In the genomic region with DNA sequence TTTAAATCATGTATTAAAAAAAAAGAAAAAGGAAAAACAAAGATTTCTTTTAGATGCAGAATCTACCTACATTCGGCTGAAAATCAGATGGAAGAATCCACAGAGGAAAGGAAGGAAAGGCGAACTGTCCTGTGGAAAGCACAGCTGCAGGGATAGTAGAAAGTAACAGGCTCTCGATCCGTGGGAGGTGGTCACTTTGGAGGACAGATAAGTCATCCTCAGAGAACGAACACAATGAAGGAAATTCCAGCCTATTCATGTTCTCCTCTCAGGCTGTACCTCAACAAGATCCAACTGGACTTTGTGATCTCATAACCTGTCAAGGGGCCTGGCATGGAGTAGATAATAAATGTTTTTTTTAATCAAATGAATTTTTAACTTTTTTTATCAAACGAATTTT, we compare ENCODE assay signal across 14 cellular contexts.
DNase-seq lines count a peak whose midpoint lies in the region; ATAC-seq, FAIRE-seq and TF ChIP-seq lines count a peak whose summit lies in the region.
"Had no signal": no experiment of that assay in that cellular context is flagged by ENCODE, and none has a peak within 500 bp of the region (broad histone marks: within the 10 kb centered on the region; RNA-seq: fewer than 3 reads in every experiment).

No MANE protein-coding gene starts in this region.

- no peak overlapping the region for H2AK5ac ChIP-seq in trophoblast cell (ENCODE audit: low read length)

- H3K27me3 Mint-ChIP-seq in activated T-cell treated with anti-CD3 and anti-CD28 coated beads, Interleukin-2, amount 50 U/mL, for 4 hours (ENCODE audit: low read depth), result peaks cover 3% of the 10 kb centered on the region

- H3K9me3 ChIP-seq in trophoblast cell (ENCODE audit: insufficient read depth, low read depth, low read length), result peaks cover 1% of the 10 kb centered on the region
- no peaks in the 10 kb centered on the region for H3K9me3 ChIP-seq in gastroesophageal sphincter
- H3K9me3 ChIP-seq: MG63, right atrium auricular region had no signal

- peaks cover 4% of the 10 kb centered on the region for H3K79me2 ChIP-seq in trophoblast cell (ENCODE audit: control insufficient read depth, insufficient read depth, low read length, poor library complexity)

- DNase-seq in H54 (ENCODE audit: insufficient read length, low spot score) (no peak), fibroblast of villous mesenchyme (ENCODE audit: low read depth) (peak; percentile 48), trophoblast cell (peak; percentile 43 to 73), KG1 (lab: John Stamatoyannopoulos, UW) (no peak), sciatic nerve (ENCODE audit: low spot score) (no peak)
- no peak for DNase-seq in activated T-cell treated with anti-CD3 and anti-CD28 coated beads, Interleukin-2, amount 50 U/mL, for 4 hours
- DNase-seq: activated naive CD4-positive, alpha-beta T cell treated with anti-CD3 and anti-CD28 coated beads, Interleukin-2, amount 50 U/mL, for 16 hours; MG63; SIG-M5; stimulated activated naive CD4-positive, alpha-beta T cell had no signal

- peaks cover 16% of the 10 kb centered on the region for H3K79me1 ChIP-seq in trophoblast cell (ENCODE audit: low read length)

- H3K27ac ChIP-seq in trophoblast cell (ENCODE audit: low read depth, low read length) (peak overlapping the region; percentile 53), gastroesophageal sphincter (peak overlapping the region in 1 of 4 donors; percentile 20)
- H3K27ac ChIP-seq: right atrium auricular region had no signal

- peaks cover 9 to 24% of the 10 kb centered on the region in 2 experiments for H3K4me1 ChIP-seq in trophoblast cell (ENCODE audit: control insufficient read depth in 1 of 2, insufficient read depth in 2 of 2, low read length in 2 of 2)
- H3K4me1 ChIP-seq in gastroesophageal sphincter, result peaks cover 0 to 12% (median 0%) of the 10 kb centered on the region in 3 donors
- H3K4me1 ChIP-seq: right atrium auricular region had no signal

- H3K27me3 ChIP-seq in trophoblast cell (ENCODE audit: insufficient read depth, low read length) (no peaks in the 10 kb centered on the region), gastroesophageal sphincter (no peaks in the 10 kb centered on the region)
- H3K27me3 ChIP-seq: MG63, right atrium auricular region had no signal

- H3K4me3 Mint-ChIP-seq in activated T-cell treated with anti-CD3 and anti-CD28 coated beads, Interleukin-2, amount 50 U/mL, for 4 hours, result no peak overlapping the region
- H3K4me3 Mint-ChIP-seq: CD14-positive monocyte had no signal

- no peak overlapping the region for H4K91ac ChIP-seq in trophoblast cell (ENCODE audit: low read depth, low read length)

- no peak overlapping the region for H4K8ac ChIP-seq in trophoblast cell (ENCODE audit: low read depth, low read length)

- peak; percentile 55 for FAIRE-seq in H54 (lab: Jason Lieb, UNC)

- ATAC-seq in gastroesophageal sphincter (no peak), sciatic nerve (no peak)
- no peak for ATAC-seq in activated T-cell treated with anti-CD3 and anti-CD28 coated beads, Interleukin-2, amount 50 U/mL, for 4 hours

- no peak overlapping the region for H3K18ac ChIP-seq in trophoblast cell (ENCODE audit: low read length)

- TF ChIP-seq CTCF in WI38 (IDR thresholded peaks at IDR 0.05; ENCODE audit: low read depth, low read length) (no peak), fibroblast of villous mesenchyme (IDR thresholded peaks at IDR 0.05; ENCODE audit: insufficient read depth, low read depth, low read length) (no peak), gastroesophageal sphincter (IDR thresholded peaks at IDR 0.05) (no peak)

- H2BK12ac ChIP-seq in trophoblast cell (ENCODE audit: low read length), result no peak overlapping the region

- no CpG with 5 or more reads among the region's 6 CpGs for WGBS in trophoblast cell (ENCODE audit: extremely low coverage, insufficient coverage, insufficient read length)
- 50 to 51% methylated on average over 6 of the region's 6 CpGs for WGBS in gastroesophageal sphincter (ENCODE audit: low coverage in 1 of 2), 2 donors

- no peak overlapping the region for H3K14ac ChIP-seq in trophoblast cell (ENCODE audit: low read length)

- H3K4me1 Mint-ChIP-seq in activated T-cell treated with anti-CD3 and anti-CD28 coated beads, Interleukin-2, amount 50 U/mL, for 4 hours (ENCODE audit: low read depth), result no peaks in the 10 kb centered on the region

- H2BK5ac ChIP-seq in trophoblast cell (ENCODE audit: low read depth, low read length, poor library complexity), result no peak overlapping the region

- H3K36me3 ChIP-seq in trophoblast cell (ENCODE audit: control insufficient read depth in 1 of 2, insufficient read depth in 2 of 2, low read length in 2 of 2), result peaks cover 19 to 22% of the 10 kb centered on the region in 2 experiments
- H3K36me3 ChIP-seq in gastroesophageal sphincter, result no peaks in the 10 kb centered on the region
- H3K36me3 ChIP-seq: MG63, right atrium auricular region had no signal

- TF ChIP-seq POLR2A in H54 (IDR thresholded peaks at IDR 0.05; ENCODE audit: low read depth, low read length), result no peak
- TF ChIP-seq POLR2A in gastroesophageal sphincter (IDR thresholded peaks at IDR 0.05), result no peak

- no peaks in the 10 kb centered on the region for H3K36me3 Mint-ChIP-seq in activated T-cell treated with anti-CD3 and anti-CD28 coated beads, Interleukin-2, amount 50 U/mL, for 4 hours (ENCODE audit: insufficient read depth)
- H3K36me3 Mint-ChIP-seq: CD14-positive monocyte had no signal

- H3K4me3 ChIP-seq in WI38 (ENCODE audit: low read depth, low read length) (peak overlapping the region; percentile 3; the same call in 1 of the 2 replicates), fibroblast of villous mesenchyme (ENCODE audit: low read depth, low read length) (no peak overlapping the region), trophoblast cell (ENCODE audit: low read depth, low read length) (no peak overlapping the region), gastroesophageal sphincter (no peak overlapping the region)
- H3K4me3 ChIP-seq: MG63, right atrium auricular region had no signal

- no peak overlapping the region for H4K12ac ChIP-seq in trophoblast cell (ENCODE audit: low read depth, low read length)

- no peak overlapping the region for H3K23ac ChIP-seq in trophoblast cell (ENCODE audit: low read length)

- H3K4ac ChIP-seq in trophoblast cell (ENCODE audit: low read depth, low read length), result no peak overlapping the region

- no peak overlapping the region for H2BK120ac ChIP-seq in trophoblast cell (ENCODE audit: insufficient read depth, low read length, poor library complexity)

- H3K4me2 ChIP-seq in trophoblast cell (ENCODE audit: low read length), result peak overlapping the region; percentile 30

- H3K9ac ChIP-seq in trophoblast cell (ENCODE audit: low read length), result no peak overlapping the region

- H3K9me3 Mint-ChIP-seq in activated T-cell treated with anti-CD3 and anti-CD28 coated beads, Interleukin-2, amount 50 U/mL, for 4 hours, result no peaks in the 10 kb centered on the region
- H3K9me3 Mint-ChIP-seq: CD14-positive monocyte had no signal

- intact Hi-C loops in sciatic nerve (cut with DNase I), result no loop called here

- TF ChIP-seq EP300 in gastroesophageal sphincter (IDR thresholded peaks at IDR 0.05), result no peak

- H2AFZ ChIP-seq in trophoblast cell (ENCODE audit: insufficient read depth, low read length, poor library complexity), result no peak overlapping the region

Comparison
In these comparisons a context has a peak if more than half of its experiments do, and no peak if none do; other contexts are left out.
1. DNase-seq: peak in fibroblast of villous mesenchyme (single experiment) and trophoblast cell (2 of 2); none in H54 (single experiment), KG1 (single experiment), sciatic nerve (single experiment) and activated T-cell treated with anti-CD3 and anti-CD28 coated beads, Interleukin-2, amount 50 U/mL, for 4 hours (single experiment).